In the genomic region with DNA sequence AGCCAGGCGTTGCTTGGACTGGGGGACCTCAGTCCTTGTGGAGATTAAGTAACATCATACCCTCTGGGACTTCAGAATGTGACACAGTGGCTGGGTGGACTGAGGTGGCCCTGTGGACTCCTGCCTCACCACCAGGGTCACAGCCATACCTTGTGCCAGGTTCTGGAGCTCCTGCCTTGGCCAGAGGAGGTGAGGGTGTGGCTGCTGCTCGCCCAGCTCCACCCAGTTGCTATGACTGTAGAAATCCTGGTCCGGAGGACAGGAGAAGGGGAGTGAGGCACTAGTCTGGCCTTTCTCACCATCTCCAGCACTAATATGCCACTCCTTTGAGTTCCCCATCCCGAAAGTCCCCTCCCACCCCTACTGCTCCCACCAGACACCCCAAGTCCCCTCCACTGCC, we compare ENCODE assay signal across 17 cellular contexts. TPM values are rescaled to one million over a fixed set of nuclear protein-coding genes. Genes with fewer than 3 reads are reported as not detected.
DNase-seq lines count a peak whose midpoint lies in the region; ATAC-seq, FAIRE-seq and TF ChIP-seq lines count a peak whose summit lies in the region.
"Had no signal": no experiment of that assay in that cellular context is flagged by ENCODE, and none has a peak within 500 bp of the region (broad histone marks: within the 10 kb centered on the region; RNA-seq: fewer than 3 reads in every experiment).

No MANE protein-coding gene starts in this region.

- POLR2A ChIA-PET in RWPE1 (lab: Yijun Ruan, JAX; ENCODE audit: low non-redundant PET): no interaction called here

- H3K4me3 ChIP-seq in kidney (ENCODE audit: low read length in 2 of 2): peak overlapping the region in 1 of 2 donors; percentile 13
- H3K4me3 ChIP-seq: body of pancreas, MG63, suprapubic skin had no signal

- no peak overlapping the region for H3K4me3 Mint-ChIP-seq in activated CD4-positive, alpha-beta T cell treated with anti-CD3 and anti-CD28 coated beads, Interleukin-2, amount 10 ng/mL, durations not matched to agents 24 days and 14 days
- H3K4me3 Mint-ChIP-seq in stimulated activated effector memory CD8-positive, alpha-beta T cell treated with anti-CD3 and anti-CD28 coated beads, Interleukin-12 subunit alpha, Interleukin-12 subunit beta, amount 100 ng/mL, for 72 hours: no peak overlapping the region

- intact Hi-C loops in activated CD4-positive, alpha-beta T cell treated with anti-CD3 and anti-CD28 coated beads, Interleukin-2, amount 10 ng/mL, durations not matched to agents 24 days and 14 days (cut with micrococcal nuclease): loop anchor here (5.0 kb wide), 1 partner anchor 37 kb away; no protein-coding TSS in a partner anchor
- intact Hi-C loops in kidney (cut with DNase I): no loop called here

- H3K27me3 Mint-ChIP-seq in activated CD4-positive, alpha-beta T cell treated with anti-CD3 and anti-CD28 coated beads, Interleukin-2, amount 10 ng/mL, durations not matched to agents 24 days and 14 days: no peaks in the 10 kb centered on the region

- H3K9ac ChIP-seq in kidney (ENCODE audit: low read length in 2 of 2): peak overlapping the region in 1 of 2 donors; percentile 58

- no peak for DNase-seq in activated CD4-positive, alpha-beta T cell treated with anti-CD3 and anti-CD28 coated beads, Interleukin-2, amount 10 ng/mL, durations not matched to agents 24 days and 14 days
- no peak for DNase-seq in activated CD4-positive, alpha-beta T cell treated with anti-CD3 and anti-CD28 coated beads, Interleukin-2, amount 50 U/mL, for 1 hour
- DNase-seq in RWPE1 (ENCODE audit: low spot score): peak; percentile 26
- no peak for DNase-seq in kidney
- no peak for DNase-seq in stimulated activated effector memory CD8-positive, alpha-beta T cell treated with anti-CD3 and anti-CD28 coated beads, Interleukin-12 subunit alpha, Interleukin-12 subunit beta, amount 100 ng/mL, for 72 hours (ENCODE audit: low spot score in 2 of 2)
- no peak for DNase-seq in stimulated activated CD4-positive, alpha-beta T cell treated with anti-CD3 and anti-CD28 coated beads, Interleukin-4, amount 100 ng/mL, for 24 hours
- DNase-seq in NCI-H446 (lab: John Stamatoyannopoulos, UW): no peak
- DNase-seq: activated naive CD4-positive, alpha-beta T cell treated with Interleukin-2 at 50 U/mL for 16 hours; effector CD8-positive, alpha-beta T cell; MG63; NCI-H774; stimulated activated CD4-positive, alpha-beta T cell treated with anti-CD3 and anti-CD28 coated beads, Interleukin-15, amount 100 ng/mL, for 24 hours had no signal

- no peak for FAIRE-seq in kidney (lab: Jason Lieb, UNC)
- FAIRE-seq: GM18507, GM19239 had no signal

- H3K4me1 Mint-ChIP-seq in activated CD4-positive, alpha-beta T cell treated with anti-CD3 and anti-CD28 coated beads, Interleukin-2, amount 10 ng/mL, durations not matched to agents 24 days and 14 days: peaks cover 40% of the 10 kb centered on the region
- peaks cover 39% of the 10 kb centered on the region for H3K4me1 Mint-ChIP-seq in stimulated activated effector memory CD8-positive, alpha-beta T cell treated with anti-CD3 and anti-CD28 coated beads, Interleukin-12 subunit alpha, Interleukin-12 subunit beta, amount 100 ng/mL, for 72 hours

- no peak for ATAC-seq in stimulated activated effector memory CD8-positive, alpha-beta T cell treated with anti-CD3 and anti-CD28 coated beads, Interleukin-12 subunit alpha, Interleukin-12 subunit beta, amount 100 ng/mL, for 72 hours
- no peak for ATAC-seq in GM19328 (IDR thresholded peaks at IDR 0.05; ENCODE audit: unreplicated experiment)
- ATAC-seq: body of pancreas had no signal

- peak overlapping the region; percentile 89 for H3K27ac ChIP-seq in RWPE1
- H3K27ac ChIP-seq in kidney (ENCODE audit: low read depth in 2 of 2, low read length in 2 of 2): peak overlapping the region; percentile 77 to 92
- H3K27ac ChIP-seq: suprapubic skin had no signal

- peaks cover 0 to 1% of the 10 kb centered on the region in 2 donors for H3K36me3 ChIP-seq in kidney (ENCODE audit: control insufficient read depth in 1 of 2, insufficient read depth in 2 of 2, low read length in 2 of 2)

- H3K36me3 Mint-ChIP-seq in activated CD4-positive, alpha-beta T cell treated with anti-CD3 and anti-CD28 coated beads, Interleukin-2, amount 10 ng/mL, durations not matched to agents 24 days and 14 days (ENCODE audit: low read depth): peaks cover 21% of the 10 kb centered on the region
- peaks cover 28% of the 10 kb centered on the region for H3K36me3 Mint-ChIP-seq in stimulated activated effector memory CD8-positive, alpha-beta T cell treated with anti-CD3 and anti-CD28 coated beads, Interleukin-12 subunit alpha, Interleukin-12 subunit beta, amount 100 ng/mL, for 72 hours

- TF ChIP-seq CTCF in RWPE1 (conservative IDR thresholded peaks at IDR 0.05; ENCODE audit: low read depth): no peak
- no peak for TF ChIP-seq CTCF in kidney (IDR thresholded peaks at IDR 0.05; ENCODE audit: borderline replicate concordance, extremely low read depth, insufficient read depth)

- peak overlapping the region; percentile 72 for H3K27ac Mint-ChIP-seq in activated CD4-positive, alpha-beta T cell treated with anti-CD3 and anti-CD28 coated beads, Interleukin-2, amount 10 ng/mL, durations not matched to agents 24 days and 14 days
- peak overlapping the region; percentile 91 for H3K27ac Mint-ChIP-seq in stimulated activated effector memory CD8-positive, alpha-beta T cell treated with anti-CD3 and anti-CD28 coated beads, Interleukin-12 subunit alpha, Interleukin-12 subunit beta, amount 100 ng/mL, for 72 hours

- H3K9me3 ChIP-seq in kidney (ENCODE audit: control insufficient read depth in 1 of 2, low read length in 2 of 2): no peaks in the 10 kb centered on the region
- H3K9me3 ChIP-seq: body of pancreas, MG63, suprapubic skin had no signal

- CTCF ChIA-PET in RWPE1 (lab: Yijun Ruan, JAX): interaction anchor here (0.6 to 1.6 kb wide), 3 partner anchors 16 to 55 kb away, joined by 3 to 8 read pairs (median 4); no protein-coding TSS in a partner anchor

- peaks cover 0 to 19% of the 10 kb centered on the region in 2 donors for H3K4me1 ChIP-seq in kidney (ENCODE audit: control insufficient read depth in 1 of 2, insufficient read depth in 1 of 2, low read depth in 1 of 2, low read length in 2 of 2)

- H3K9me3 Mint-ChIP-seq in activated CD4-positive, alpha-beta T cell treated with anti-CD3 and anti-CD28 coated beads, Interleukin-2, amount 10 ng/mL, durations not matched to agents 24 days and 14 days: no peaks in the 10 kb centered on the region
- H3K9me3 Mint-ChIP-seq in stimulated activated effector memory CD8-positive, alpha-beta T cell treated with anti-CD3 and anti-CD28 coated beads, Interleukin-12 subunit alpha, Interleukin-12 subunit beta, amount 100 ng/mL, for 72 hours: no peaks in the 10 kb centered on the region

RNA-seq across cellular contexts. Expression of a gene that starts 1.9 kb away (rescaled TPM):
- 3.0 and 3.2 TPM in 2 replicates for total RNA-seq in activated CD4-positive, alpha-beta T cell treated with anti-CD3 and anti-CD28 coated beads, Interleukin-2, amount 10 ng/mL, durations not matched to agents 24 days and 14 days
- 32.5 TPM for total RNA-seq in kidney
- 10.2 TPM for polyA plus RNA-seq in kidney (ENCODE audit: insufficient read depth, low read depth, low replicate concordance)

RNA-seq across cellular contexts. Expression of a gene that starts 12.7 kb away (rescaled TPM):
- 15.0 and 17.7 TPM in 2 replicates for total RNA-seq in activated CD4-positive, alpha-beta T cell treated with anti-CD3 and anti-CD28 coated beads, Interleukin-2, amount 10 ng/mL, durations not matched to agents 24 days and 14 days
- 6.5 TPM for total RNA-seq in kidney
- polyA plus RNA-seq in kidney (ENCODE audit: insufficient read depth, low read depth, low replicate concordance): 6.8 TPM

RNA-seq across cellular contexts. Expression of a gene that starts 20.4 kb away (rescaled TPM):
- total RNA-seq in activated CD4-positive, alpha-beta T cell treated with anti-CD3 and anti-CD28 coated beads, Interleukin-2, amount 10 ng/mL, durations not matched to agents 24 days and 14 days: 173 and 181 TPM in 2 replicates
- 79.0 TPM for total RNA-seq in kidney
- 30.3 TPM for polyA plus RNA-seq in kidney (ENCODE audit: insufficient read depth, low read depth, low replicate concordance)

RNA-seq across cellular contexts. Expression of a gene that starts 31.6 kb away (rescaled TPM):
- 142 and 146 TPM in 2 replicates for total RNA-seq in activated CD4-positive, alpha-beta T cell treated with anti-CD3 and anti-CD28 coated beads, Interleukin-2, amount 10 ng/mL, durations not matched to agents 24 days and 14 days
- total RNA-seq in kidney: 41.6 TPM
- polyA plus RNA-seq in kidney (ENCODE audit: insufficient read depth, low read depth, low replicate concordance): 70.6 TPM

RNA-seq across cellular contexts. Expression of a gene that starts 35.4 kb away (rescaled TPM):
- 87.8 and 99.6 TPM in 2 replicates for total RNA-seq in activated CD4-positive, alpha-beta T cell treated with anti-CD3 and anti-CD28 coated beads, Interleukin-2, amount 10 ng/mL, durations not matched to agents 24 days and 14 days
- 23.7 TPM for total RNA-seq in kidney
- 14.4 TPM for polyA plus RNA-seq in kidney (ENCODE audit: insufficient read depth, low read depth, low replicate concordance)
